21 cellular contexts compared by ENCODE assay signal in genomic region chr17:83046759-83047478, GRCh38. TPM values are rescaled to one million over a fixed set of nuclear protein-coding genes. Genes with fewer than 3 reads are reported as not detected.
DNase-seq lines count a peak whose midpoint lies in the region; ATAC-seq and TF ChIP-seq lines count a peak whose summit lies in the region.
"Had no signal": no experiment of that assay in that cellular context is flagged by ENCODE, and none has a peak within 500 bp of the region (broad histone marks: within the 10 kb centered on the region; RNA-seq: fewer than 3 reads in every experiment).

No MANE protein-coding gene starts in this region.

- peak; percentile 30 for DNase-seq in activated CD8-positive, alpha-beta memory T cell treated with anti-CD3 and anti-CD28 coated beads, Interleukin-2, amount 50 U/mL, for 48 hours
- no peak for DNase-seq in activated CD8-positive, alpha-beta memory T cell treated with anti-CD3 and anti-CD28 coated beads for 24 hours
- DNase-seq in HL-60 (ENCODE audit: low read depth in 1 of 2, low spot score in 1 of 2) (peak; percentile 50 to 53), osteocyte (ENCODE audit: extremely low spot score, unreplicated experiment) (peak; percentile 48), retina (no peak), NCI-H1436 (lab: John Stamatoyannopoulos, UW) (no peak), esophagus muscularis mucosa (ENCODE audit: extremely low spot score) (no peak)
- DNase-seq: EL; H9; heart right ventricle; mesendoderm; NCI-H2081 treated with DMSO at 0.1 percent for 48 hours; NCI-H446; nucleus accumbens; Right ventricle myocardium superior; stimulated activated naive B cell treated with anti-CD40 and anti-IgM and Interleukin-4, amounts not matched to agents 10 μg/mL and 1 μg/mL and 100 μg/mL, for 72 hours had no signal

- H3K4me1 Mint-ChIP-seq in activated T-helper 17 cell treated with anti-CD3 and anti-CD28 coated beads, Interleukin-2, amount 50 U/mL, for 72 hours, result peaks cover 43% of the 10 kb centered on the region
- peaks cover 7% of the 10 kb centered on the region for H3K4me1 Mint-ChIP-seq in osteocyte (ENCODE audit: unreplicated experiment)

- TF ChIP-seq CTCF in HL-60 (IDR thresholded peaks at IDR 0.05; ENCODE audit: insufficient read depth, low read length) (no peak), osteocyte (IDR thresholded peaks at IDR 0.05) (no peak), esophagus muscularis mucosa (IDR thresholded peaks at IDR 0.05) (no peak)

- H3K27me3 ChIP-seq in HL-60 (ENCODE audit: insufficient read depth, poor library complexity, severe bottlenecking) (no peaks in the 10 kb centered on the region), esophagus muscularis mucosa (no peaks in the 10 kb centered on the region)
- H3K27me3 ChIP-seq: BLaER1, heart right ventricle, vagina had no signal

- no peak for TF ChIP-seq POLR2A in esophagus muscularis mucosa (IDR thresholded peaks at IDR 0.05; ENCODE audit: low read depth)

- peak overlapping the region; percentile 23 for H3K27ac Mint-ChIP-seq in activated T-helper 17 cell treated with anti-CD3 and anti-CD28 coated beads, Interleukin-2, amount 50 U/mL, for 72 hours
- no peak overlapping the region for H3K27ac Mint-ChIP-seq in osteocyte (ENCODE audit: unreplicated experiment)
- H3K27ac Mint-ChIP-seq: brain; H9; stimulated activated naive B cell treated with anti-CD40 and anti-IgM and Interleukin-4, amounts not matched to agents 10 μg/mL and 1 μg/mL and 100 μg/mL, for 72 hours had no signal

- TF ChIP-seq EP300 in esophagus muscularis mucosa (IDR thresholded peaks at IDR 0.05), result no peak

- ATAC-seq in activated T-helper 17 cell treated with anti-CD3 and anti-CD28 coated beads, Interleukin-2, amount 50 U/mL, for 72 hours (replicated peaks), result no peak
- ATAC-seq: activated CD4-positive, CD25-positive, alpha-beta regulatory T cell treated with anti-CD3 and anti-CD28 coated beads, Interleukin-2, amount 50 U/mL, for 24 hours; heart right ventricle; stimulated activated naive B cell treated with anti-CD40 and anti-IgM and Interleukin-4, amounts not matched to agents 10 μg/mL and 1 μg/mL and 100 μg/mL, for 72 hours had no signal

- H3K9me3 ChIP-seq in esophagus muscularis mucosa, result peaks cover 0 to 11% (median 1%) of the 10 kb centered on the region in 4 donors
- H3K9me3 ChIP-seq: vagina had no signal

- peaks cover 4 to 10% (median 9%) of the 10 kb centered on the region in 4 donors for H3K4me1 ChIP-seq in esophagus muscularis mucosa

- peaks cover 0 to 16% (median 7%) of the 10 kb centered on the region in 4 donors for H3K36me3 ChIP-seq in esophagus muscularis mucosa

- WGBS in esophagus muscularis mucosa, result 91% methylated on average over 12 of the region's 12 CpGs

- H3K4me3 Mint-ChIP-seq in activated T-helper 17 cell treated with anti-CD3 and anti-CD28 coated beads, Interleukin-2, amount 50 U/mL, for 72 hours, result peak overlapping the region; percentile 95
- no peak overlapping the region for H3K4me3 Mint-ChIP-seq in osteocyte (ENCODE audit: unreplicated experiment)
- H3K4me3 Mint-ChIP-seq: H9; stimulated activated naive B cell treated with anti-CD40 and anti-IgM and Interleukin-4, amounts not matched to agents 10 μg/mL and 1 μg/mL and 100 μg/mL, for 72 hours had no signal

- peak overlapping the region; percentile 80 for H3K27ac ChIP-seq in HL-60 (replicated peaks)
- H3K27ac ChIP-seq in esophagus muscularis mucosa (replicated peaks in 1 of 4), result no peak overlapping the region
- H3K27ac ChIP-seq: BLaER1, vagina had no signal

- H3K9me3 Mint-ChIP-seq in activated T-helper 17 cell treated with anti-CD3 and anti-CD28 coated beads, Interleukin-2, amount 50 U/mL, for 72 hours, result peaks cover 9% of the 10 kb centered on the region
- peaks cover 18% of the 10 kb centered on the region for H3K9me3 Mint-ChIP-seq in osteocyte (ENCODE audit: unreplicated experiment)

- H3K27me3 Mint-ChIP-seq in activated T-helper 17 cell treated with anti-CD3 and anti-CD28 coated beads, Interleukin-2, amount 50 U/mL, for 72 hours, result no peaks in the 10 kb centered on the region
- H3K27me3 Mint-ChIP-seq in osteocyte (ENCODE audit: unreplicated experiment), result no peaks in the 10 kb centered on the region
- H3K27me3 Mint-ChIP-seq: stimulated activated naive B cell treated with anti-CD40 and anti-IgM and Interleukin-4, amounts not matched to agents 10 μg/mL and 1 μg/mL and 100 μg/mL, for 72 hours had no signal

- peaks cover 58% of the 10 kb centered on the region for H3K36me3 Mint-ChIP-seq in activated T-helper 17 cell treated with anti-CD3 and anti-CD28 coated beads, Interleukin-2, amount 50 U/mL, for 72 hours (ENCODE audit: low read depth)
- peaks cover 27% of the 10 kb centered on the region for H3K36me3 Mint-ChIP-seq in osteocyte (ENCODE audit: unreplicated experiment)

- intact Hi-C loops in esophagus muscularis mucosa (cut with DNase I), result no loop called here

- H3K4me3 ChIP-seq in HL-60 (replicated peaks; ENCODE audit: insufficient read depth, low read length), result peak overlapping the region; percentile 43
- H3K4me3 ChIP-seq in esophagus muscularis mucosa, result no peak overlapping the region
- H3K4me3 ChIP-seq: BLaER1, vagina had no signal

RNA-seq across cellular contexts. Expression of gene METRNL, which starts 32.5 kb away (rescaled TPM):
- total RNA-seq in activated T-helper 17 cell treated with anti-CD3 and anti-CD28 coated beads, Interleukin-2, amount 50 U/mL, for 72 hours, result 10 to 100 TPM; 21.9 to 43.4 TPM
- total RNA-seq in osteocyte (214 and 217 TPM in 2 replicates), esophagus muscularis mucosa (100 to 1,000 TPM in 1 of 4 donors, 10 to 100 TPM in 3; 36.5 to 124 (median 61.5) TPM)

Comparison
In these comparisons a context has a peak if more than half of its experiments do, and no peak if none do; other contexts are left out.
1. DNase-seq: peak in activated CD8-positive, alpha-beta memory T cell treated with anti-CD3 and anti-CD28 coated beads, Interleukin-2, amount 50 U/mL, for 48 hours (single experiment), HL-60 (2 of 2) and osteocyte (single experiment); none in activated CD8-positive, alpha-beta memory T cell treated with anti-CD3 and anti-CD28 coated beads for 24 hours (single experiment), retina (single experiment), NCI-H1436 (single experiment) and esophagus muscularis mucosa (single experiment).